Comparison of ENCODE assay signal across 8 cellular contexts in the genomic region with DNA sequence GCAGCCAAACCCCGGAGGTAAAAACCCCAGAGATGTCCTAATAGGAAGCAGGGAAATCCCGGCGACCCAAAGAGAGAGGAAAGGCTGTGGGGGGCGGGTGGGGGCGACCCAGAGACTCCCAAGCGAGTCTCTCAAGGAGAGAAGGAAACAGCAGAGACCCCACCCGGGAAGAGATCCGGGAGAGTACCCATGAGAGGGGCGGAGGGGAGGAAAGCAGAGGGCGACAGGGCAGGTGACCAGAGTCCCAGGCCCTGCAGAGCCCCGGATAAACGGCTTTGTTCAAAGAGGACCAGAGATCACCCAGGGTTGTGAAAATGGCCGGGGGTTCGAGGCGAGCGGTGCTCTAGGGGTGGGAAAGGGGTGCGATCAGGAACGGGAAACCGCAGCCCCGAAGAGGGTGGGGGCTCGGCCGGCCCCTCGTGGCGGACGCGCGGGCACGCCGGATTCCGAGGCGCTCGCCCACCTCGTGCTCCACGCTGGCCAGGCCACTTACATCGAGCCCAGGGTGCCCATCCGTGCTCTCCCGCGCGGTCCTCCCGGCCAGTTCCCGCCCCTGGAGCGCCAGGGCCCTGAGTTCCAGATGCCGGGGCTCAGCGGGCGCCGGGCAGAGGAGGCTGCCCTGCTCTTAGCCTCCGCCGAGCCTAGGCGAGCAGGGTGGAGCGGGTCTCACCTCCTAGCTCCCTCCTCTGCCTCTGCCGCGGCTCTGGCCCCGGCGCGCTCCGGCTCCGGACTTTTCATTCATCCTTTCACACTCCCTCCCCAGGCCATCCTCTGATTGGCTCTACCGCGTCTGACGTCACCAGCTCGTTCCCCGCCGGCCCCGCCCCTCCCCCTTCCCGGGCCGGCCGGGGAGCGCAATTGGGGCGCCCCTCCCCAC. TPM values are rescaled to one million over a fixed set of nuclear protein-coding genes. Genes with fewer than 3 reads are reported as not detected.
DNase-seq lines count a peak whose midpoint lies in the region; ATAC-seq and TF ChIP-seq lines count a peak whose summit lies in the region.

No MANE protein-coding gene starts in this region.

- H3K27me3 Mint-ChIP-seq in activated CD4-positive, alpha-beta memory T cell treated with anti-CD3 and anti-CD28 coated beads for 36 hours: peaks cover 49% of the 10 kb centered on the region

- in situ Hi-C loops in GM13977 (cut with MboI; ENCODE audit: low pct_unique_long_range_greater_than_20kb, low sequenced_read_pairs, unreplicated experiment): no loop called here

- no peak overlapping the region for H3K27ac ChIP-seq in lower lobe of right lung

- CTCF ChIA-PET in activated CD4-positive, alpha-beta memory T cell treated with anti-CD3 and anti-CD28 coated beads for 36 hours (lab: Charles Lee): interaction anchor here (4.9 to 7.0 kb wide), 2 partner anchors 24 to 35 kb away, joined by 27 to 60 read pairs; no protein-coding TSS in a partner anchor

- peaks cover 21% of the 10 kb centered on the region for H3K4me1 Mint-ChIP-seq in activated CD4-positive, alpha-beta memory T cell treated with anti-CD3 and anti-CD28 coated beads for 36 hours (ENCODE audit: low read depth)

- DNase-seq in GM13977 (ENCODE audit: low spot score) (peak; percentile 97), NCI-H2196 treated with DMSO at 0.1 percent for 48 hours (lab: John Stamatoyannopoulos, UW; ENCODE audit: unreplicated experiment) (peak; percentile 37), dermis microvascular lymphatic vessel endothelial cell (ENCODE audit: low read depth in 2 of 2) (peak; percentile 48 to 75), lower lobe of right lung (peak; percentile 76), GF-D8 (lab: John Stamatoyannopoulos, UW) (no peak)
- peak; percentile 86 for DNase-seq in activated CD4-positive, alpha-beta memory T cell treated with anti-CD3 and anti-CD28 coated beads for 36 hours
- DNase-seq in stimulated activated CD4-positive, alpha-beta T cell treated with anti-CD3 and anti-CD28 coated beads, TNF-alpha, amount 100 ng/mL, for 48 hours (ENCODE audit: low read depth in 3 of 3): peak; percentile 46 to 70 (median 52)

- peaks cover 89% of the 10 kb centered on the region for H3K27me3 ChIP-seq in lower lobe of right lung (ENCODE audit: low read depth)

- no peak overlapping the region for H3K27ac Mint-ChIP-seq in activated CD4-positive, alpha-beta memory T cell treated with anti-CD3 and anti-CD28 coated beads for 36 hours

- ATAC-seq in HG02973 (IDR thresholded peaks at IDR 0.05; ENCODE audit: unreplicated experiment) (peak; percentile 73), lower lobe of right lung (peak; percentile 91)

- TF ChIP-seq CTCF in GM13977 (IDR thresholded peaks at IDR 0.05; ENCODE audit: extremely low read depth, insufficient read depth, missing control alignments): no peak
- no peak for TF ChIP-seq CTCF in lower lobe of right lung (IDR thresholded peaks at IDR 0.05)

- peak overlapping the region; percentile 73 for H3K4me3 Mint-ChIP-seq in activated CD4-positive, alpha-beta memory T cell treated with anti-CD3 and anti-CD28 coated beads for 36 hours

- no peaks in the 10 kb centered on the region for H3K36me3 Mint-ChIP-seq in activated CD4-positive, alpha-beta memory T cell treated with anti-CD3 and anti-CD28 coated beads for 36 hours

- no peaks in the 10 kb centered on the region for H3K36me3 ChIP-seq in lower lobe of right lung

- H3K9me3 Mint-ChIP-seq in activated CD4-positive, alpha-beta memory T cell treated with anti-CD3 and anti-CD28 coated beads for 36 hours: no peaks in the 10 kb centered on the region

- POLR2A ChIA-PET in activated CD4-positive, alpha-beta memory T cell treated with anti-CD3 and anti-CD28 coated beads for 36 hours (lab: Charles Lee): interaction anchor here (1.3 kb wide), 1 partner anchor 32 kb away, joined by 3 read pairs; no protein-coding TSS in a partner anchor

- H3K4me3 ChIP-seq in lower lobe of right lung: peak overlapping the region; percentile 44

- intact Hi-C loops in activated CD4-positive, alpha-beta memory T cell treated with anti-CD3 and anti-CD28 coated beads for 36 hours (cut with micrococcal nuclease): loop anchor here (2.0 kb wide), 1 partner anchor 18 kb away; no protein-coding TSS in a partner anchor
- intact Hi-C loops in lower lobe of right lung (cut with DNase I): no loop called here

- no peaks in the 10 kb centered on the region for H3K9me3 ChIP-seq in lower lobe of right lung

- H3K4me1 ChIP-seq in lower lobe of right lung: peaks cover 26% of the 10 kb centered on the region

RNA-seq across cellular contexts. Expression of a gene that starts 52.3 kb away (rescaled TPM):
- not detected for total RNA-seq in activated CD4-positive, alpha-beta memory T cell treated with anti-CD3 and anti-CD28 coated beads for 36 hours
- total RNA-seq in dermis microvascular lymphatic vessel endothelial cell (not detected in 2 replicates), lower lobe of right lung (not detected)
